In the genomic region with DNA sequence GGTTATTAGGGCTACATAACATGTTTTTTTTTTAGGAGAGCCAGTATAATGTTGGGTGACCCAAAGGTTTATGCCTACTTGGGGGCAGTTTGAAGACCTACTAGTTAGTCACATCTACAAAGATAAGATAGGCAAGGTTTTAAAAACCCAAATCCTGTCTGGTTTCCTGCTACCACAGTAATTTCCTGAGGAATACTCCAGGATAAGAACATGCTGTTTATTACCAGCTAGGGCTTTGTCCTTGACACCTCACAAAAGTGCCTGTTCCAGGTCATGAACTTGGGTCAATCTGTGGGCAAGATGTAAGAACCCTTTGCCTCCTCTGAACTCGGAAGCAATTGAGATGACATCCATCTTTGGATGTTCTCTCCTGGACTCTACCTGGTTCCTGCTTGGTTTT, we compare ENCODE assay signal across 19 cellular contexts. TPM values are rescaled to one million over a fixed set of nuclear protein-coding genes. Genes with fewer than 3 reads are reported as not detected.
DNase-seq lines count a peak whose midpoint lies in the region; ATAC-seq and TF ChIP-seq lines count a peak whose summit lies in the region.
"Had no signal": no experiment of that assay in that cellular context is flagged by ENCODE, and none has a peak within 500 bp of the region (broad histone marks: within the 10 kb centered on the region; RNA-seq: fewer than 3 reads in every experiment).

No MANE protein-coding gene starts in this region.

- H3K9me3 ChIP-seq in IMR-90 (ENCODE audit: control insufficient read depth, insufficient read depth, low read length), result no peaks in the 10 kb centered on the region
- H3K9me3 ChIP-seq in psoas muscle, result no peaks in the 10 kb centered on the region
- no peaks in the 10 kb centered on the region for H3K9me3 ChIP-seq in uterus

- no peaks in the 10 kb centered on the region for H3K9me3 Mint-ChIP-seq in activated T-cell treated with anti-CD3 and anti-CD28 coated beads, Interleukin-2, amount 50 U/mL, for 24 hours
- H3K9me3 Mint-ChIP-seq in activated T-cell treated with anti-CD3 and anti-CD28 coated beads, Interleukin-2, amount 50 U/mL, for 4 hours, result no peaks in the 10 kb centered on the region
- H3K9me3 Mint-ChIP-seq in effector memory CD8-positive, alpha-beta T cell, result no peaks in the 10 kb centered on the region
- H3K9me3 Mint-ChIP-seq: H9 had no signal

- H3K4me3 Mint-ChIP-seq in activated T-cell treated with anti-CD3 and anti-CD28 coated beads, Interleukin-2, amount 50 U/mL, for 24 hours, result no peak overlapping the region
- H3K4me3 Mint-ChIP-seq in activated T-cell treated with anti-CD3 and anti-CD28 coated beads, Interleukin-2, amount 50 U/mL, for 4 hours, result no peak overlapping the region
- H3K4me3 Mint-ChIP-seq in effector memory CD8-positive, alpha-beta T cell, result no peak overlapping the region
- H3K4me3 Mint-ChIP-seq: B cell, H9 had no signal

- peak overlapping the region; percentile 83 for H2BK20ac ChIP-seq in IMR-90 (ENCODE audit: low read depth, low read length)

- no peak overlapping the region for H2BK5ac ChIP-seq in IMR-90 (ENCODE audit: low read depth, low read length, poor library complexity, severe bottlenecking)

- H3K4ac ChIP-seq in IMR-90 (ENCODE audit: low read depth, low read length), result peak overlapping the region; percentile 37; the same call in 1 of the 2 replicates

- TF ChIP-seq POLR2A in IMR-90 (IDR thresholded peaks at IDR 0.05; ENCODE audit: low read depth, low read length) (no peak), uterus (IDR thresholded peaks at IDR 0.05) (no peak)

- H2AK5ac ChIP-seq in IMR-90 (ENCODE audit: low read depth, low read length), result peak overlapping the region; percentile 89

- H3K4me2 ChIP-seq in IMR-90 (ENCODE audit: low read depth, low read length), result no peak overlapping the region

- in situ Hi-C loops in IMR-90 (cut with MboI; ENCODE audit: low sequenced_read_pairs), result no loop called here

- H3K4me3 ChIP-seq in IMR-90 (ENCODE audit: insufficient read depth, low read depth, low read length), result no peak overlapping the region
- H3K4me3 ChIP-seq in psoas muscle, result no peak overlapping the region
- H3K4me3 ChIP-seq in uterus, result no peak overlapping the region

- H3K27me3 Mint-ChIP-seq in activated T-cell treated with anti-CD3 and anti-CD28 coated beads, Interleukin-2, amount 50 U/mL, for 24 hours, result no peaks in the 10 kb centered on the region
- no peaks in the 10 kb centered on the region for H3K27me3 Mint-ChIP-seq in activated T-cell treated with anti-CD3 and anti-CD28 coated beads, Interleukin-2, amount 50 U/mL, for 4 hours (ENCODE audit: low read depth)
- H3K27me3 Mint-ChIP-seq in effector memory CD8-positive, alpha-beta T cell, result no peaks in the 10 kb centered on the region
- H3K27me3 Mint-ChIP-seq: B cell had no signal

- no peaks in the 10 kb centered on the region for H4K20me1 ChIP-seq in IMR-90 (ENCODE audit: insufficient read depth, low read length)

- H4K91ac ChIP-seq in IMR-90 (ENCODE audit: insufficient read depth, low read depth, low read length), result peak overlapping the region; percentile 68

- H3K27ac Mint-ChIP-seq in activated T-cell treated with anti-CD3 and anti-CD28 coated beads, Interleukin-2, amount 50 U/mL, for 24 hours, result peak overlapping the region; percentile 76
- peak overlapping the region; percentile 72 to 97 for H3K27ac Mint-ChIP-seq in effector memory CD8-positive, alpha-beta T cell
- H3K27ac Mint-ChIP-seq: B cell, H9 had no signal

- WGBS in IMR-90 (ENCODE audit: extremely low coverage in 2 of 2, insufficient read length in 1 of 2), 2 experiments, result no CpG with 5 or more reads among the region's 1 CpG
- WGBS in psoas muscle, 3 donors, result 64 to 86% (median 82%) methylated on average over 1 of the region's 1 CpG

- CTCF ChIA-PET in IMR-90 (lab: Yijun Ruan, JAX), result interaction anchor here (0.7 to 2.1 kb wide), 3 partner anchors 66 to 219 kb away, joined by 3 to 5 read pairs (median 3); no protein-coding TSS in a partner anchor

- BruUV-seq in IMR-90 (replicated peaks; lab: Mats Ljungman, UMichigan), result no TSS peak

- H3K79me1 ChIP-seq in IMR-90 (ENCODE audit: low read depth in 1 of 2, low read length in 2 of 2), result peaks cover 3 to 13% of the 10 kb centered on the region in 2 experiments; a peak in 1 of 4 replicates

- peak overlapping the region in 1 of 2 experiments; percentile 43; a peak in 1 of 4 replicates for H4K8ac ChIP-seq in IMR-90 (ENCODE audit: low read depth in 2 of 2, low read length in 2 of 2)

- no peak overlapping the region for H3K9ac ChIP-seq in IMR-90 (ENCODE audit: low read depth, low read length)

- no peak overlapping the region for H4K5ac ChIP-seq in IMR-90 (ENCODE audit: low read depth, low read length)

- H3K18ac ChIP-seq in IMR-90 (ENCODE audit: low read depth, low read length), result peak overlapping the region; percentile 62; the same call in 1 of the 2 replicates

- peaks cover 12% of the 10 kb centered on the region for H3K9me1 ChIP-seq in IMR-90 (ENCODE audit: insufficient read depth, low read length)

- H3K27ac ChIP-seq in IMR-90 (ENCODE audit: insufficient read depth, low read length), result no peak overlapping the region
- peak overlapping the region; percentile 17 for H3K27ac ChIP-seq in psoas muscle
- no peak overlapping the region for H3K27ac ChIP-seq in uterus
- H3K27ac ChIP-seq: HL-60 had no signal

- intact Hi-C loops in IMR-90 (cut with micrococcal nuclease), result no loop called here
- intact Hi-C loops in psoas muscle (cut with DNase I), result no loop called here
- intact Hi-C loops in uterus (cut with DNase I; ENCODE audit: low total_unique reads), result no loop called here

- no peaks in the 10 kb centered on the region for H3K27me3 ChIP-seq in IMR-90 (ENCODE audit: control insufficient read depth, insufficient read depth, low read length)
- no peaks in the 10 kb centered on the region for H3K27me3 ChIP-seq in psoas muscle (ENCODE audit: insufficient read depth in 3 of 3, low read length in 2 of 3)
- no peaks in the 10 kb centered on the region for H3K27me3 ChIP-seq in uterus

- peaks cover 91% of the 10 kb centered on the region for H3K4me1 Mint-ChIP-seq in activated T-cell treated with anti-CD3 and anti-CD28 coated beads, Interleukin-2, amount 50 U/mL, for 24 hours (ENCODE audit: low read depth)
- peaks cover 81% of the 10 kb centered on the region for H3K4me1 Mint-ChIP-seq in activated T-cell treated with anti-CD3 and anti-CD28 coated beads, Interleukin-2, amount 50 U/mL, for 4 hours (ENCODE audit: low read depth)
- H3K4me1 Mint-ChIP-seq in effector memory CD8-positive, alpha-beta T cell (ENCODE audit: low read depth in 2 of 2), result peaks cover 63 to 75% of the 10 kb centered on the region in 2 donors

- H3K56ac ChIP-seq in IMR-90 (ENCODE audit: extremely low read depth, insufficient read depth, low read length), result no peak overlapping the region

- H3K36me3 ChIP-seq in IMR-90 (ENCODE audit: control insufficient read depth, insufficient read depth, low read length) (no peaks in the 10 kb centered on the region), psoas muscle (ENCODE audit: insufficient read depth in 1 of 2, low read depth in 1 of 2) (no peaks in the 10 kb centered on the region), uterus (no peaks in the 10 kb centered on the region)

- H2AK9ac ChIP-seq in IMR-90 (replicated peaks; ENCODE audit: low read depth, low read length, poor library complexity), result no peak overlapping the region

- peak overlapping the region; percentile 41; the same call in 1 of the 2 replicates for H3K14ac ChIP-seq in IMR-90 (replicated peaks; ENCODE audit: low read depth, low read length)

- H3K36me3 Mint-ChIP-seq in activated T-cell treated with anti-CD3 and anti-CD28 coated beads, Interleukin-2, amount 50 U/mL, for 24 hours (ENCODE audit: low read depth), result peaks cover 6% of the 10 kb centered on the region
- H3K36me3 Mint-ChIP-seq in activated T-cell treated with anti-CD3 and anti-CD28 coated beads, Interleukin-2, amount 50 U/mL, for 4 hours (ENCODE audit: insufficient read depth), result peaks cover 9% of the 10 kb centered on the region
- H3K36me3 Mint-ChIP-seq in effector memory CD8-positive, alpha-beta T cell (ENCODE audit: insufficient read depth), result peaks cover 28% of the 10 kb centered on the region

- ATAC-seq in activated T-cell treated with anti-CD3 and anti-CD28 coated beads, Interleukin-2, amount 50 U/mL, for 4 hours, result no peak
- no peak for ATAC-seq in IMR-90 (ENCODE audit: low read depth)
- no peak for ATAC-seq in effector memory CD8-positive, alpha-beta T cell (replicated peaks)
- no peak for ATAC-seq in psoas muscle

- no peak overlapping the region for H2BK15ac ChIP-seq in IMR-90 (ENCODE audit: low read depth, low read length)

- no peak for DNase-seq in activated T-cell treated with anti-CD3 and anti-CD28 coated beads, Interleukin-2, amount 50 U/mL, for 24 hours
- DNase-seq in activated T-cell treated with anti-CD3 and anti-CD28 coated beads, Interleukin-2, amount 50 U/mL, for 4 hours, result no peak
- DNase-seq in IMR-90 (no peak), psoas muscle (no peak), uterus (no peak), T-helper 9 cell (no peak)
- no peak for DNase-seq in effector memory CD8-positive, alpha-beta T cell
- DNase-seq in stimulated activated CD4-positive, alpha-beta T cell treated with anti-CD3 and anti-CD28 coated beads, Interleukin-4, amount 100 ng/mL, for 24 hours, result no peak
- DNase-seq: 8988T, H9, NCI-H187, NCI-H2107, NCI-H2227 treated with DMSO at 0.1 percent for 48 hours, NCI-H510A treated with DMSO at 0.1 percent for 48 hours, NCI-H774, OCI-M1, SHP77 had no signal

- peak overlapping the region; percentile 71; the same call in 1 of the 2 replicates for H2BK120ac ChIP-seq in IMR-90 (ENCODE audit: low read depth, low read length)

- TF ChIP-seq CTCF in IMR-90 (conservative IDR thresholded peaks at IDR 0.05; ENCODE audit: low read depth, low read length), result no peak
- no peak for TF ChIP-seq CTCF in psoas muscle (IDR thresholded peaks at IDR 0.05)
- TF ChIP-seq CTCF in uterus (IDR thresholded peaks at IDR 0.05), result no peak

- no peak for TF ChIP-seq RAD21 in IMR-90 (IDR thresholded peaks at IDR 0.05; ENCODE audit: low read length)

- no peak overlapping the region for H2AFZ ChIP-seq in IMR-90 (replicated peaks; ENCODE audit: low read length, poor library complexity)

- POLR2A ChIA-PET in IMR-90 (lab: Charles Lee; ENCODE audit: unreplicated experiment), result no interaction called here

- peaks cover 19% of the 10 kb centered on the region for H3K4me1 ChIP-seq in IMR-90 (ENCODE audit: control insufficient read depth, insufficient read depth, low read length)
- H3K4me1 ChIP-seq in psoas muscle, result peaks cover 26% of the 10 kb centered on the region
- peaks cover 0 to 2% of the 10 kb centered on the region in 2 donors for H3K4me1 ChIP-seq in uterus

- dilution Hi-C loops in IMR-90 (cut with HindIII; ENCODE audit: low sequenced_read_pairs, unreplicated experiment), result no loop called here

- peak overlapping the region; percentile 81 for H3K23ac ChIP-seq in IMR-90 (ENCODE audit: low read depth, low read length)

RNA-seq across cellular contexts. Expression of gene CDC42EP3, which starts 38.2 kb away (rescaled TPM):
- total RNA-seq in activated T-cell treated with anti-CD3 and anti-CD28 coated beads, Interleukin-2, amount 50 U/mL, for 4 hours, result 10 to 100 TPM; 31.6 to 58.1 (median 39.4) TPM
- total RNA-seq in IMR-90 (2012; rRNA removed) (152 and 167 TPM in 2 replicates), psoas muscle (100 to 1,000 TPM in 1 of 4 donors, 10 to 100 TPM in 3; 50.9 to 174 (median 68.6) TPM), uterus (10 to 100 TPM; 24.7 to 93.0 (median 57.3) TPM)
- polyA plus RNA-seq in IMR-90 (2012; rRNA removed) (177 and 193 TPM in 2 replicates), psoas muscle (10 to 100 TPM in 2 of 3 donors, 1 to 10 TPM in 1; 8.8 to 47.8 (median 32.5) TPM)
- 71.7 and 119 TPM in 2 replicates for polyA plus RNA-seq in IMR-90 (2012; cell fraction: cytosol; rRNA removed)
- 63.1 and 123 TPM in 2 replicates for polyA plus RNA-seq in IMR-90 (2012; cell fraction: nucleus; rRNA removed; ENCODE audit: low replicate concordance)
